Comparison of ENCODE assay signal across 26 cellular contexts in the genomic region with DNA sequence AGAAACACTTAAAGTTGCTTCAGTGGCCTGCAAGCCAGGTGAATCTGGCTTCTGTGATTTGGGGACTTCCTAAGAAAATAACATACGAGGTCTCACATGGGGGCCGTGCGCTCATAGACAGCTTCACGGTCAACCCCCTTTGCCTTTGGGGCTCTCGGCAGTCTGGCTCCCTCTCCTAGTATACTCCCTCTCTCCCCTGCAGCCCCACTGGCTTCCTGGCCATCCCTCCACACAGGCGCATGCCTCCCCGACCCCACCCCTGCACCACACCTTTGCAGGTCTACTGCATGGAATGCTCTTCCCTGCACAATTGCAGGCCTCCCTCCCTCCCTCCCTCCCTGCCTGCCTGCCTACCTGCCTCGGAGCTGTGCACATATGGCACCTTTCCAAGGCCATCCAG.
"Had no signal": no experiment of that assay in that cellular context is flagged by ENCODE, and none has a peak within 500 bp of the region (broad histone marks: within the 10 kb centered on the region; RNA-seq: fewer than 3 reads in every experiment).

No MANE protein-coding gene starts in this region.

- H3K4me3 ChIP-seq: colonic mucosa, dorsolateral prefrontal cortex, esophagus muscularis mucosa, gastrocnemius medialis, heart left ventricle, left lung, lung, pancreas, psoas muscle, right atrium auricular region, tibial artery had no signal

- H3K9me3 Mint-ChIP-seq: activated naive CD8-positive, alpha-beta T cell treated with anti-CD3 and anti-CD28 coated beads for 36 hours; activated T-cell treated with anti-CD3 and anti-CD28 coated beads, Interleukin-2, amount 50 U/mL, for 24 hours; activated T-helper 17 cell treated with anti-CD3 and anti-CD28 coated beads, Interleukin-2, amount 50 U/mL, for 72 hours; effector memory CD8-positive, alpha-beta T cell; immature natural killer cell; stimulated activated naive CD8-positive, alpha-beta T cell treated with anti-CD3 and anti-CD28 coated beads, Interleukin-15, Interleukin-2, amounts not matched to agents 100 ng/mL and 50 ng/mL, for 24 hours had no signal

- H3K4me1 Mint-ChIP-seq: activated naive CD8-positive, alpha-beta T cell treated with anti-CD3 and anti-CD28 coated beads for 36 hours; activated T-helper 17 cell treated with anti-CD3 and anti-CD28 coated beads, Interleukin-2, amount 50 U/mL, for 72 hours had no signal

- H3K27ac ChIP-seq: colonic mucosa, esophagus muscularis mucosa, gastrocnemius medialis, heart left ventricle, left lung, pancreas, psoas muscle, right atrium auricular region, tibial artery had no signal

- H3K27ac Mint-ChIP-seq: activated naive CD8-positive, alpha-beta T cell treated with anti-CD3 and anti-CD28 coated beads for 36 hours; activated T-cell treated with anti-CD3 and anti-CD28 coated beads, Interleukin-2, amount 50 U/mL, for 24 hours; activated T-helper 17 cell treated with anti-CD3 and anti-CD28 coated beads, Interleukin-2, amount 50 U/mL, for 72 hours; naive thymus-derived CD4-positive, alpha-beta T cell; stimulated activated naive CD8-positive, alpha-beta T cell treated with anti-CD3 and anti-CD28 coated beads, Interleukin-15, Interleukin-2, amounts not matched to agents 100 ng/mL and 50 ng/mL, for 24 hours had no signal

- H3K27me3 ChIP-seq: colonic mucosa, right atrium auricular region had no signal

- H3K36me3 ChIP-seq: colonic mucosa, gastrocnemius medialis, heart left ventricle, left lung, pancreas, right atrium auricular region, tibial artery had no signal

- H3K36me3 Mint-ChIP-seq: activated naive CD8-positive, alpha-beta T cell treated with anti-CD3 and anti-CD28 coated beads for 36 hours; naive thymus-derived CD4-positive, alpha-beta T cell had no signal

- H3K4me1 ChIP-seq: colonic mucosa, gastrocnemius medialis, heart left ventricle, left lung, pancreas, psoas muscle, right atrium auricular region, tibial artery had no signal

- H3K4me3 Mint-ChIP-seq: activated naive CD8-positive, alpha-beta T cell treated with anti-CD3 and anti-CD28 coated beads for 36 hours; activated T-cell treated with anti-CD3 and anti-CD28 coated beads, Interleukin-2, amount 50 U/mL, for 24 hours; activated T-helper 17 cell treated with anti-CD3 and anti-CD28 coated beads, Interleukin-2, amount 50 U/mL, for 72 hours; naive thymus-derived CD4-positive, alpha-beta T cell; stimulated activated naive CD8-positive, alpha-beta T cell treated with anti-CD3 and anti-CD28 coated beads, Interleukin-15, Interleukin-2, amounts not matched to agents 100 ng/mL and 50 ng/mL, for 24 hours had no signal

- H3K9me3 ChIP-seq: colonic mucosa, esophagus muscularis mucosa, gastrocnemius medialis, heart left ventricle, left lung, pancreas, psoas muscle, right atrium auricular region, tibial artery had no signal

- DNase-seq: activated CD4-positive, alpha-beta T cell treated with anti-CD3 and anti-CD28 coated beads, Interleukin-2, amount 50 U/mL, for 4 hours; activated CD8-positive, alpha-beta memory T cell treated with anti-CD3 and anti-CD28 coated beads for 24 hours; activated CD8-positive, alpha-beta memory T cell treated with anti-CD3 and anti-CD28 coated beads, Interleukin-2, amount 50 U/mL, for 4 hours; activated naive CD8-positive, alpha-beta T cell treated with anti-CD3 and anti-CD28 coated beads for 36 hours; activated T-cell treated with anti-CD3 and anti-CD28 coated beads, Interleukin-2, amount 50 U/mL, for 24 hours; central memory CD4-positive, alpha-beta T cell; colonic mucosa; effector memory CD8-positive, alpha-beta T cell; gastrocnemius medialis; heart left ventricle; immature natural killer cell; kidney glomerular epithelial cell; left lung; naive thymus-derived CD4-positive, alpha-beta T cell; pancreas; stimulated activated CD4-positive, alpha-beta T cell treated with anti-CD3 and anti-CD28 coated beads, Interleukin-4, amount 100 ng/mL, for 4 hours; T-helper 1 cell; T-helper 9 cell; tibial artery had no signal
